ENCODE assay signal across 22 cellular contexts in the genomic region with DNA sequence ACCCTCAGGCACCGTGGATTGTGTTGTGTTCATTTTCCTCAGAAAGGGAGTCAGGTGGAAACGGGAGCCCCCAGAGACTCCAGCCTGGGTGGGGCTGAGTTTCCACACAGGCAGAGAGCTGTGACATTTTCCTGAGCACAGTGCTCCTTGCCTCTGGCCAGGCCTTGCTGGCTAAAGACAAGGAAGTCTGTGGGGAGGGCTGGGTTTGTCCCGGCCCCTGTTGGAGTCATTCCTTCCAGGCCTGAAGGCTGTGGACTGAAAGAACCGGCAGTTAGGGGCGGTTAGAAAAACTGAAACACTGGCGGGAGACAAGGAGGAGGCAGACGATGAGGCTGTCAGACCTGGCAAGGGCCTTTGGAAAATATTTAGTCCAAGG. TPM values are rescaled to one million over a fixed set of nuclear protein-coding genes. Genes with fewer than 3 reads are reported as not detected.
DNase-seq lines count a peak whose midpoint lies in the region; TF ChIP-seq lines count a peak whose summit lies in the region.
"Had no signal": no experiment of that assay in that cellular context is flagged by ENCODE, and none has a peak within 500 bp of the region (broad histone marks: within the 10 kb centered on the region; RNA-seq: fewer than 3 reads in every experiment).

No MANE protein-coding gene starts in this region.

- no peak overlapping the region for H3K4me2 ChIP-seq in mesenchymal stem cell (ENCODE audit: low read length, poor library complexity, severe bottlenecking)
- no peak overlapping the region for H3K4me2 ChIP-seq in smooth muscle cell
- H3K4me2 ChIP-seq: SK-N-SH had no signal

- WGBS in mesenchymal stem cell = 91% methylated on average over 7 of the region's 7 CpGs
- WGBS in smooth muscle cell (ENCODE audit: low lambda C conversion rate) = 49% methylated on average over 7 of the region's 7 CpGs

- H2BK120ac ChIP-seq in mesenchymal stem cell (ENCODE audit: low read depth, low read length) = no peak overlapping the region

- H3K9ac ChIP-seq in mesenchymal stem cell (ENCODE audit: low read length) (no peak overlapping the region), smooth muscle cell (ENCODE audit: low read depth) (no peak overlapping the region)
- H3K9ac ChIP-seq: SK-N-SH had no signal

- H3K9me3 ChIP-seq in mesenchymal stem cell (ENCODE audit: control insufficient read depth, low read length) (no peaks in the 10 kb centered on the region), smooth muscle cell (replicated peaks; ENCODE audit: low read depth) (no peaks in the 10 kb centered on the region)
- H3K9me3 ChIP-seq: prostate gland, SK-N-SH had no signal

- H2BK5ac ChIP-seq in mesenchymal stem cell (ENCODE audit: low read depth, low read length, poor library complexity, severe bottlenecking) = no peak overlapping the region

- peaks cover 67% of the 10 kb centered on the region for H3K79me2 ChIP-seq in smooth muscle cell (ENCODE audit: low read depth)

- H4K91ac ChIP-seq in mesenchymal stem cell (ENCODE audit: low read length) = no peak overlapping the region

- no peak overlapping the region for H3K4ac ChIP-seq in mesenchymal stem cell (ENCODE audit: low read depth in 1 of 2, low read length in 2 of 2)

- DNase-seq in foreskin melanocyte = peak; percentile 51
- DNase-seq in mesenchymal stem cell = no peak
- no peak for DNase-seq in smooth muscle cell (lab: John Stamatoyannopoulos, UW; ENCODE audit: unreplicated experiment)
- no peak for DNase-seq in T1000 (lab: John Stamatoyannopoulos, UW)
- no peak for DNase-seq in NCI-H187 (lab: John Stamatoyannopoulos, UW)
- DNase-seq in activated CD4-positive, alpha-beta T cell treated with anti-CD3 and anti-CD28 coated beads, Interleukin-2, amount 50 U/mL, for 48 hours = no peak
- no peak for DNase-seq in hippocampal formation (lab: John Stamatoyannopoulos, UW)
- DNase-seq: activated naive CD4-positive, alpha-beta T cell; activated T-cell treated with anti-CD3 and anti-CD28 coated beads, Interleukin-2, amount 50 U/mL, for 24 hours; Calu3; DND-41; NCI-H1436 treated with DMSO at 0.1 percent for 48 hours; NCI-H446 treated with DMSO at 0.1 percent for 48 hours; NCI-H82; SK-N-SH; small intestine; stimulated activated CD4-positive, alpha-beta T cell treated with anti-CD3 and anti-CD28 coated beads, Interleukin-1b, Interleukin-23, amount 100 ng/mL, for 48 hours; stimulated activated CD8-positive, alpha-beta memory T cell treated with anti-CD3 and anti-CD28 coated beads, Interleukin-4, amount 100 ng/mL, for 48 hours; stimulated activated naive CD8-positive, alpha-beta T cell treated with anti-CD3 and anti-CD28 coated beads, Interleukin-15, amount 100 ng/mL, for 72 hours had no signal

- no peak for TF ChIP-seq CTCF in smooth muscle cell (IDR thresholded peaks at IDR 0.05; ENCODE audit: borderline replicate concordance, insufficient read depth, poor library complexity, severe bottlenecking)

- no peak overlapping the region for H4K8ac ChIP-seq in mesenchymal stem cell (ENCODE audit: low read length)

- no peak overlapping the region for H2BK12ac ChIP-seq in mesenchymal stem cell (ENCODE audit: low read length in 2 of 2)

- H3K36me3 ChIP-seq in mesenchymal stem cell (ENCODE audit: control insufficient read depth in 1 of 2, insufficient read depth in 2 of 2, low read depth in 1 of 2, low read length in 2 of 2) = no peaks in the 10 kb centered on the region
- H3K36me3 ChIP-seq in smooth muscle cell (ENCODE audit: low read depth) = no peaks in the 10 kb centered on the region
- H3K36me3 ChIP-seq: prostate gland had no signal

- H3K18ac ChIP-seq in mesenchymal stem cell (ENCODE audit: low read depth in 1 of 2, low read length in 2 of 2) = no peak overlapping the region

- peaks cover 7 to 70% of the 10 kb centered on the region in 2 experiments for H3K27me3 ChIP-seq in mesenchymal stem cell (ENCODE audit: control insufficient read depth in 1 of 2, insufficient read depth in 1 of 2, low read length in 2 of 2)
- no peaks in the 10 kb centered on the region for H3K27me3 ChIP-seq in smooth muscle cell (ENCODE audit: low read depth)

- no peaks in the 10 kb centered on the region for H4K20me1 ChIP-seq in smooth muscle cell (ENCODE audit: low read depth)

- H3K79me1 ChIP-seq in mesenchymal stem cell (replicated peaks; ENCODE audit: low read length, poor library complexity, severe bottlenecking) = no peaks in the 10 kb centered on the region

- H3F3A ChIP-seq in smooth muscle cell (ENCODE audit: low read depth) = peaks cover 3% of the 10 kb centered on the region

- H2AFZ ChIP-seq in mesenchymal stem cell (ENCODE audit: low read depth, low read length) (no peak overlapping the region), smooth muscle cell (ENCODE audit: low read depth) (no peak overlapping the region)

- peak overlapping the region; percentile 33 for H2BK15ac ChIP-seq in mesenchymal stem cell (ENCODE audit: low read depth, poor library complexity, severe bottlenecking)

- H3K4me3 ChIP-seq in mesenchymal stem cell (ENCODE audit: insufficient read depth in 1 of 2, low read depth in 1 of 2, low read length in 2 of 2) (no peak overlapping the region), smooth muscle cell (no peak overlapping the region)
- H3K4me3 ChIP-seq: prostate gland had no signal

- H3K23ac ChIP-seq in mesenchymal stem cell (ENCODE audit: low read length in 2 of 2) = no peak overlapping the region

- no peak overlapping the region for H3K27ac ChIP-seq in mesenchymal stem cell (ENCODE audit: low read length, poor library complexity, severe bottlenecking)
- peak overlapping the region; percentile 49 for H3K27ac ChIP-seq in smooth muscle cell (ENCODE audit: low read depth)
- H3K27ac ChIP-seq: C4-2B had no signal

- peaks cover 27% of the 10 kb centered on the region for H3K4me1 ChIP-seq in mesenchymal stem cell (ENCODE audit: control insufficient read depth, insufficient read depth, low read depth, low read length)
- H3K4me1 ChIP-seq in smooth muscle cell (ENCODE audit: low read depth) = peaks cover 23% of the 10 kb centered on the region
- H3K4me1 ChIP-seq: prostate gland had no signal

- H2AK5ac ChIP-seq in mesenchymal stem cell (ENCODE audit: low read length, severe bottlenecking) = no peak overlapping the region

- no peak overlapping the region for H3K14ac ChIP-seq in mesenchymal stem cell (ENCODE audit: low read length in 2 of 2)

RNA-seq across cellular contexts. Expression of a gene that starts 29.8 kb away (rescaled TPM):
- 4.3 TPM for polyA plus RNA-seq in mesenchymal stem cell (2013, experiment 1 of 2)
- 4.2 TPM for polyA plus RNA-seq in mesenchymal stem cell (2013, experiment 2 of 2)
- total RNA-seq in smooth muscle cell = 222 and 313 TPM in 2 replicates
- polyA plus RNA-seq in smooth muscle cell = 167 and 293 TPM in 2 replicates
- total RNA-seq: Calu3, OCI-LY7 had no signal
